Comparison of ENCODE assay signal across 1 cellular context in genomic region chr22:28956506-28956905, GRCh38.
TF ChIP-seq lines count a peak whose summit lies in the region.

No MANE protein-coding gene starts in this region.

TF ChIP-seq in WTC11, 78 proteins besides CTCF, POLR2A, EP300 and RAD21 (continued from another document):
- TF ChIP-seq CDX4 (CRISPR knock-in tag; IDR thresholded peaks at IDR 0.05; ENCODE audit: borderline replicate concordance) (no peak), CREB1 (CRISPR knock-in tag; IDR thresholded peaks at IDR 0.05) (no peak), IRF1 (CRISPR knock-in tag; IDR thresholded peaks at IDR 0.05) (no peak), SOX15 (CRISPR knock-in tag; IDR thresholded peaks at IDR 0.05) (no peak), NFE2L1 (CRISPR knock-in tag; IDR thresholded peaks at IDR 0.05) (no peak), ESRRA (CRISPR knock-in tag; IDR thresholded peaks at IDR 0.05; ENCODE audit: borderline replicate concordance) (no peak), MAX (CRISPR knock-in tag; IDR thresholded peaks at IDR 0.05) (no peak), OVOL2 (CRISPR knock-in tag; IDR thresholded peaks at IDR 0.05; ENCODE audit: borderline replicate concordance) (no peak), ATF3 (CRISPR knock-in tag; conservative IDR thresholded peaks at IDR 0.05) (no peak), HMGA2 (CRISPR knock-in tag; IDR thresholded peaks at IDR 0.05) (no peak)
